9 cellular contexts compared by ENCODE assay signal in the genomic region with DNA sequence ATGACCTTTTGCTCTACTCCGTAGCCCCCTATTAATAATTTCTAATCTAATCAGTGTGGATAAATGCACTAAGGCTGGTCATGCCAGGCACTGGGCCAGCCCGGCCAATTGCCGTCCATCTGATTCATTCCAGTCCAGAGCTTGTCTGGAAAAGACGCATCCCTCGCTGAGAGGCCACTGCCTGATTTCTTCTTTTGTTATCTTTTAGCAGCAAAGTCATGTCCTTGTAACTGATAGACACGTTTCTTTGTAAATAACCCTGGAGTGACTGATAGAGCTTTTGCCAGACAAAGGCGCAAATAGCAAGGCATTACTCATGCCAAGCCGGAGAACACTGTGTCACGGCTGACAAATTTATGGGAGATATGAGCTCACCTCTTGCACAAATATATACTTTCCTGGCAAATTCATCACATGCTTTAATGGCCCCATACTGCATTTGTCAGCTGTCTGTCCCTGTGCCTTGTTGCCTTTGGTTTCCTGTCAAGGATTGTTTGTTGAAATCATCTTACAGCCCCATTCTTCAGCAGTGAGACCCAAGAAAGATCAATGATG.
A peak's percentile ranks its signal among the peaks of the same experiment; 100 is the strongest.
DNase-seq lines count a peak whose midpoint lies in the region; ATAC-seq and TF ChIP-seq lines count a peak whose summit lies in the region.
"Had no signal": no experiment of that assay in that cellular context is flagged by ENCODE, and none has a peak within 500 bp of the region (broad histone marks: within the 10 kb centered on the region; RNA-seq: fewer than 3 reads in every experiment).

No MANE protein-coding gene starts in this region.

- DNase-seq in DMS53 treated with DMSO at 0.1 percent for 48 hours (lab: John Stamatoyannopoulos, UW; ENCODE audit: unreplicated experiment) (peak; percentile 15), RKO (ENCODE audit: low spot score) (peak; percentile 82), fibroblast of mammary gland (ENCODE audit: low read depth) (peak; percentile 87), non-pigmented ciliary epithelial cell (ENCODE audit: low read depth) (peak; percentile 79), dedifferentiated amniotic fluid mesenchymal stem cell (ENCODE audit: extremely low spot score) (no peak), coronary artery (ENCODE audit: low spot score) (no peak)
- no peak for DNase-seq in naive thymus-derived CD8-positive, alpha-beta T cell
- DNase-seq in activated CD4-positive, alpha-beta T cell treated with anti-CD3 and anti-CD28 coated beads for 36 hours: no peak
- DNase-seq: naive B cell had no signal

- no peak overlapping the region for H3K27ac Mint-ChIP-seq in naive thymus-derived CD8-positive, alpha-beta T cell
- H3K27ac Mint-ChIP-seq in activated CD4-positive, alpha-beta T cell treated with anti-CD3 and anti-CD28 coated beads for 36 hours: no peak overlapping the region
- H3K27ac Mint-ChIP-seq: naive B cell had no signal

- TF ChIP-seq CTCF in fibroblast of mammary gland (conservative IDR thresholded peaks at IDR 0.05; ENCODE audit: control insufficient read depth, insufficient read depth, low read depth, low read length): no peak
- no peak for TF ChIP-seq CTCF in coronary artery (IDR thresholded peaks at IDR 0.05)

- H3K27ac ChIP-seq in coronary artery: no peak overlapping the region

- H3K4me3 ChIP-seq in fibroblast of mammary gland (ENCODE audit: control insufficient read depth, low read depth, low read length): no peak overlapping the region
- H3K4me3 ChIP-seq in coronary artery: no peak overlapping the region

- no peaks in the 10 kb centered on the region for H3K36me3 Mint-ChIP-seq in naive thymus-derived CD8-positive, alpha-beta T cell
- no peaks in the 10 kb centered on the region for H3K36me3 Mint-ChIP-seq in activated CD4-positive, alpha-beta T cell treated with anti-CD3 and anti-CD28 coated beads for 36 hours (ENCODE audit: low read depth)
- H3K36me3 Mint-ChIP-seq: naive B cell had no signal

- peaks cover 0 to 3% (median 0%) of the 10 kb centered on the region in 9 donors for H3K9me3 Mint-ChIP-seq in naive thymus-derived CD8-positive, alpha-beta T cell
- H3K9me3 Mint-ChIP-seq in activated CD4-positive, alpha-beta T cell treated with anti-CD3 and anti-CD28 coated beads for 36 hours (ENCODE audit: low read depth): no peaks in the 10 kb centered on the region

- H3K4me1 Mint-ChIP-seq in naive thymus-derived CD8-positive, alpha-beta T cell: no peaks in the 10 kb centered on the region
- no peaks in the 10 kb centered on the region for H3K4me1 Mint-ChIP-seq in activated CD4-positive, alpha-beta T cell treated with anti-CD3 and anti-CD28 coated beads for 36 hours
- H3K4me1 Mint-ChIP-seq: naive B cell had no signal

- peaks cover 0 to 6% (median 1%) of the 10 kb centered on the region in 5 donors for H3K27me3 Mint-ChIP-seq in naive thymus-derived CD8-positive, alpha-beta T cell
- H3K27me3 Mint-ChIP-seq in activated CD4-positive, alpha-beta T cell treated with anti-CD3 and anti-CD28 coated beads for 36 hours: no peaks in the 10 kb centered on the region

- POLR2A ChIA-PET in naive thymus-derived CD8-positive, alpha-beta T cell (lab: Charles Lee): no interaction called here
- POLR2A ChIA-PET in activated CD4-positive, alpha-beta T cell treated with anti-CD3 and anti-CD28 coated beads for 36 hours (lab: Charles Lee): no interaction called here

- CTCF ChIA-PET in activated CD4-positive, alpha-beta T cell treated with anti-CD3 and anti-CD28 coated beads for 36 hours (lab: Charles Lee): interaction anchor here (1.3 kb wide), 1 partner anchor 11 kb away, joined by 4 read pairs; no protein-coding TSS in a partner anchor

- ATAC-seq in naive thymus-derived CD8-positive, alpha-beta T cell: no peak
- no peak for ATAC-seq in activated CD4-positive, alpha-beta T cell treated with anti-CD3 and anti-CD28 coated beads for 36 hours

- intact Hi-C loops in activated CD4-positive, alpha-beta T cell treated with anti-CD3 and anti-CD28 coated beads for 36 hours (cut with DNase I, micrococcal nuclease): no loop called here

- no peak overlapping the region for H3K4me3 Mint-ChIP-seq in naive thymus-derived CD8-positive, alpha-beta T cell
- no peak overlapping the region for H3K4me3 Mint-ChIP-seq in activated CD4-positive, alpha-beta T cell treated with anti-CD3 and anti-CD28 coated beads for 36 hours
- H3K4me3 Mint-ChIP-seq: naive B cell had no signal

Comparison
In these comparisons a context has a peak if more than half of its experiments do, and no peak if none do; other contexts are left out.
1. DNase-seq: peak in DMS53 treated with DMSO at 0.1 percent for 48 hours (single experiment), RKO (single experiment), fibroblast of mammary gland (single experiment) and non-pigmented ciliary epithelial cell (single experiment); none in dedifferentiated amniotic fluid mesenchymal stem cell (single experiment), coronary artery (single experiment), naive thymus-derived CD8-positive, alpha-beta T cell (0 of 10) and activated CD4-positive, alpha-beta T cell treated with anti-CD3 and anti-CD28 coated beads for 36 hours (single experiment).